2 cellular contexts compared by ENCODE assay signal in genomic region chr20:50356962-50357782, GRCh38.
TF ChIP-seq lines count a peak whose summit lies in the region.

No MANE protein-coding gene starts in this region.

TF ChIP-seq in IMR-90, 13 proteins besides CTCF, POLR2A, EP300 and RAD21:
- TF ChIP-seq USF2 (IDR thresholded peaks at IDR 0.05; ENCODE audit: low read depth, low read length) (no peak), RCOR1 (IDR thresholded peaks at IDR 0.05; ENCODE audit: insufficient replicate concordance, low read length) (no peak), NFE2L2 (IDR thresholded peaks at IDR 0.05; ENCODE audit: low read depth, low read length) (no peak), SMC3 (IDR thresholded peaks at IDR 0.05; ENCODE audit: low read depth, low read length) (no peak), FOS (IDR thresholded peaks at IDR 0.05; ENCODE audit: low read depth, low read length) (no peak), CEBPB (IDR thresholded peaks at IDR 0.05; ENCODE audit: low read depth, low read length) (no peak), CHD1 (IDR thresholded peaks at IDR 0.05; ENCODE audit: low read depth, low read length) (no peak), MAZ (IDR thresholded peaks at IDR 0.05; ENCODE audit: borderline replicate concordance, low read depth, low read length) (no peak), RFX5 (IDR thresholded peaks at IDR 0.05; ENCODE audit: low read depth, low read length) (no peak), BHLHE40 (IDR thresholded peaks at IDR 0.05; ENCODE audit: low read depth, low read length) (no peak), MAFK (IDR thresholded peaks at IDR 0.05; ENCODE audit: low read depth, low read length) (no peak)
- TF ChIP-seq, protein P1, sequence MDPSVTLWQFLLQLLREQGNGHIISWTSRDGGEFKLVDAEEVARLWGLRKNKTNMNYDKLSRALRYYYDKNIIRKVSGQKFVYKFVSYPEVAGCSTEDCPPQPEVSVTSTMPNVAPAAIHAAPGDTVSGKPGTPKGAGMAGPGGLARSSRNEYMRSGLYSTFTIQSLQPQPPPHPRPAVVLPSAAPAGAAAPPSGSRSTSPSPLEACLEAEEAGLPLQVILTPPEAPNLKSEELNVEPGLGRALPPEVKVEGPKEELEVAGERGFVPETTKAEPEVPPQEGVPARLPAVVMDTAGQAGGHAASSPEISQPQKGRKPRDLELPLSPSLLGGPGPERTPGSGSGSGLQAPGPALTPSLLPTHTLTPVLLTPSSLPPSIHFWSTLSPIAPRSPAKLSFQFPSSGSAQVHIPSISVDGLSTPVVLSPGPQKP (IDR thresholded peaks at IDR 0.05; ENCODE audit: borderline replicate concordance, low read depth, low read length), result no peak

TF ChIP-seq in H1, 55 proteins besides CTCF, POLR2A, EP300 and RAD21:
- no peak for TF ChIP-seq POLR2AphosphoS5 (IDR thresholded peaks at IDR 0.05; ENCODE audit: low read depth, low read length)
- no peak for TF ChIP-seq USF2 (IDR thresholded peaks at IDR 0.05; ENCODE audit: low read length)
TF ChIP-seq in H1: peak in this region for 0.
